In genomic region chr7:73613954-73614735, GRCh38 we compare ENCODE assay signal across 2 cellular contexts.
TF ChIP-seq lines count a peak whose summit lies in the region.

No MANE protein-coding gene starts in this region.

TF ChIP-seq in IMR-90, 13 proteins besides CTCF, POLR2A, EP300 and RAD21 (continued from another document):
- TF ChIP-seq ELK1 (IDR thresholded peaks at IDR 0.05; ENCODE audit: borderline replicate concordance, low read depth, low read length) (no peak), USF2 (IDR thresholded peaks at IDR 0.05; ENCODE audit: low read depth, low read length) (no peak), MAZ (IDR thresholded peaks at IDR 0.05; ENCODE audit: borderline replicate concordance, low read depth, low read length) (no peak), BHLHE40 (IDR thresholded peaks at IDR 0.05; ENCODE audit: low read depth, low read length) (no peak), CEBPB (IDR thresholded peaks at IDR 0.05; ENCODE audit: low read depth, low read length) (no peak), SMC3 (IDR thresholded peaks at IDR 0.05; ENCODE audit: low read depth, low read length) (no peak), FOS (IDR thresholded peaks at IDR 0.05; ENCODE audit: low read depth, low read length) (no peak), MXI1 (IDR thresholded peaks at IDR 0.05; ENCODE audit: borderline replicate concordance, low read depth, low read length) (no peak)

TF ChIP-seq in SK-N-SH treated with all-trans-retinoic acid at 6 μM for 48 hours, 23 proteins besides CTCF, POLR2A, EP300 and RAD21 (continued from another document):
- TF ChIP-seq CSRNP3 (CRISPR knock-in tag; IDR thresholded peaks at IDR 0.05): no peak
- no peak for TF ChIP-seq TSHZ2 (CRISPR knock-in tag; IDR thresholded peaks at IDR 0.05)
- no peak for TF ChIP-seq ZC3H10 (CRISPR knock-in tag; IDR thresholded peaks at IDR 0.05)
- TF ChIP-seq SNAI2 (CRISPR knock-in tag; IDR thresholded peaks at IDR 0.05): no peak
- TF ChIP-seq OSR1 (CRISPR knock-in tag; IDR thresholded peaks at IDR 0.05): no peak
- TF ChIP-seq ISL1 (CRISPR knock-in tag; IDR thresholded peaks at IDR 0.05): no peak
- no peak for TF ChIP-seq POU6F1 (CRISPR knock-in tag; IDR thresholded peaks at IDR 0.05; ENCODE audit: borderline replicate concordance, low read depth)
- no peak for TF ChIP-seq ZNF70 (CRISPR knock-in tag; IDR thresholded peaks at IDR 0.05)
